In genomic region chr7:27420702-27421101, GRCh38 we compare ENCODE assay signal across 23 cellular contexts.
"Had no signal": no experiment of that assay in that cellular context is flagged by ENCODE, and none has a peak within 500 bp of the region (broad histone marks: within the 10 kb centered on the region; RNA-seq: fewer than 3 reads in every experiment).

No MANE protein-coding gene starts in this region.

- H3K36me3 ChIP-seq: ascending aorta, breast epithelium, heart right ventricle, right atrium auricular region, suprapubic skin, vagina, WERI-Rb-1 had no signal

- H3K4me1 Mint-ChIP-seq: activated naive CD4-positive, alpha-beta T cell treated with anti-CD3 and anti-CD28 coated beads, Interleukin-2, amount 50 U/mL, for 24 hours; stimulated activated naive CD8-positive, alpha-beta T cell treated with anti-CD3 and anti-CD28 coated beads, Interleukin-15, amount 100 ng/mL, for 72 hours had no signal

- H3K9me3 ChIP-seq: ascending aorta, breast epithelium, heart right ventricle, right atrium auricular region, suprapubic skin, vagina had no signal

- ATAC-seq: activated T-cell treated with anti-CD3 and anti-CD28 coated beads, Interleukin-2, amount 50 U/mL, for 72 hours; esophagus mucosa; heart right ventricle; natural killer cell treated with Interleukin-12 subunit alpha and Interleukin-12 subunit beta and Interleukin-15 and Interleukin-18, amount 100 ng/mL, for 72 hours; stimulated activated naive CD8-positive, alpha-beta T cell treated with anti-CD3 and anti-CD28 coated beads, Interleukin-15, amount 100 ng/mL, for 72 hours had no signal

- H3K4me3 Mint-ChIP-seq: activated naive CD4-positive, alpha-beta T cell treated with anti-CD3 and anti-CD28 coated beads, Interleukin-2, amount 50 U/mL, for 24 hours; activated T-cell treated with anti-CD3 and anti-CD28 coated beads, Interleukin-2, amount 50 U/mL, for 72 hours; dendritic cell treated with granulocyte-macrophage colony-stimulating factor and Interleukin-4, amounts not matched to agents 40 ng/mL and 50 ng/mL, for 4 days; natural killer cell treated with Interleukin-12 subunit alpha and Interleukin-12 subunit beta and Interleukin-15 and Interleukin-18, amount 100 ng/mL, for 72 hours; stimulated activated naive CD8-positive, alpha-beta T cell treated with anti-CD3 and anti-CD28 coated beads, Interleukin-15, amount 100 ng/mL, for 72 hours had no signal

- H3K9me3 Mint-ChIP-seq: activated naive CD4-positive, alpha-beta T cell treated with anti-CD3 and anti-CD28 coated beads, Interleukin-2, amount 50 U/mL, for 24 hours; activated T-cell treated with anti-CD3 and anti-CD28 coated beads, Interleukin-2, amount 50 U/mL, for 72 hours; dendritic cell treated with granulocyte-macrophage colony-stimulating factor and Interleukin-4, amounts not matched to agents 40 ng/mL and 50 ng/mL, for 4 days; natural killer cell treated with Interleukin-12 subunit alpha and Interleukin-12 subunit beta and Interleukin-15 and Interleukin-18, amount 100 ng/mL, for 72 hours; stimulated activated naive CD8-positive, alpha-beta T cell treated with anti-CD3 and anti-CD28 coated beads, Interleukin-15, amount 100 ng/mL, for 72 hours had no signal

- H3K27ac Mint-ChIP-seq: activated naive CD4-positive, alpha-beta T cell treated with anti-CD3 and anti-CD28 coated beads, Interleukin-2, amount 50 U/mL, for 24 hours; activated T-cell treated with anti-CD3 and anti-CD28 coated beads, Interleukin-2, amount 50 U/mL, for 72 hours; dendritic cell treated with granulocyte-macrophage colony-stimulating factor and Interleukin-4, amounts not matched to agents 40 ng/mL and 50 ng/mL, for 4 days; natural killer cell treated with Interleukin-12 subunit alpha and Interleukin-12 subunit beta and Interleukin-15 and Interleukin-18, amount 100 ng/mL, for 72 hours had no signal

- H3K27ac ChIP-seq: ascending aorta, breast epithelium, heart right ventricle, right atrium auricular region, skin epidermis, suprapubic skin, vagina, WERI-Rb-1 had no signal

- DNase-seq: activated CD4-positive, alpha-beta T cell treated with anti-CD3 and anti-CD28 coated beads for 1 hour; activated gamma-delta T cell; activated T-cell treated with anti-CD3 and anti-CD28 coated beads, Interleukin-2, amount 50 U/mL, for 72 hours; cerebellar nuclear complex; effector CD8-positive, alpha-beta T cell; heart right ventricle; mesenchymal stem cell; occipital lobe; stimulated activated CD4-positive, alpha-beta T cell treated with anti-CD3 and anti-CD28 coated beads, Interleukin-15, amount 100 ng/mL, for 24 hours; stimulated activated CD4-positive, alpha-beta T cell treated with anti-CD3 and anti-CD28 coated beads, Interleukin-4, amount 100 ng/mL, for 1 hour; stimulated activated naive CD8-positive, alpha-beta T cell treated with anti-CD3 and anti-CD28 coated beads, Interleukin-15, amount 100 ng/mL, for 72 hours; T-helper 2 cell; WERI-Rb-1 had no signal

- H3K4me3 ChIP-seq: ascending aorta, breast epithelium, heart right ventricle, right atrium auricular region, skin epidermis, suprapubic skin, vagina had no signal

- H3K36me3 Mint-ChIP-seq: activated naive CD4-positive, alpha-beta T cell treated with anti-CD3 and anti-CD28 coated beads, Interleukin-2, amount 50 U/mL, for 24 hours; natural killer cell treated with Interleukin-12 subunit alpha and Interleukin-12 subunit beta and Interleukin-15 and Interleukin-18, amount 100 ng/mL, for 72 hours had no signal

- H3K27me3 ChIP-seq: ascending aorta, breast epithelium, heart right ventricle, right atrium auricular region, suprapubic skin, vagina had no signal

- H3K4me1 ChIP-seq: ascending aorta, breast epithelium, right atrium auricular region had no signal
